Comparison of ENCODE assay signal across 1 cellular context in genomic region chr1:26278303-26278702, GRCh38.
TF ChIP-seq lines count a peak whose summit lies in the region.

No MANE protein-coding gene starts in this region.

TF ChIP-seq in WTC11, 78 proteins besides CTCF, POLR2A, EP300 and RAD21 (continued from another document):
- TF ChIP-seq FOXP4 (CRISPR knock-in tag; IDR thresholded peaks at IDR 0.05) (no peak), ATF6 (CRISPR knock-in tag; IDR thresholded peaks at IDR 0.05) (no peak), IRF1 (CRISPR knock-in tag; IDR thresholded peaks at IDR 0.05) (no peak), NR3C1 (CRISPR knock-in tag; conservative IDR thresholded peaks at IDR 0.05; ENCODE audit: low read depth) (no peak), ZNF263 (CRISPR knock-in tag; IDR thresholded peaks at IDR 0.05; ENCODE audit: low read depth) (no peak), ZNF396 (CRISPR knock-in tag; IDR thresholded peaks at IDR 0.05; ENCODE audit: borderline replicate concordance) (no peak), RORB (CRISPR knock-in tag; IDR thresholded peaks at IDR 0.05) (no peak), E2F4 (CRISPR knock-in tag; IDR thresholded peaks at IDR 0.05; ENCODE audit: borderline replicate concordance, low read depth) (no peak), FOXK1 (CRISPR knock-in tag; IDR thresholded peaks at IDR 0.05) (no peak), NFE2L1 (CRISPR knock-in tag; IDR thresholded peaks at IDR 0.05) (no peak), NR2C2 (CRISPR knock-in tag; IDR thresholded peaks at IDR 0.05) (no peak)
